1 cellular context compared by ENCODE assay signal in genomic region chr9:19495186-19496028, GRCh38.
TF ChIP-seq lines count a peak whose summit lies in the region.

No MANE protein-coding gene starts in this region.

TF ChIP-seq in GM23338, 12 proteins besides CTCF, POLR2A, EP300 and RAD21 (continued from another document):
- TF ChIP-seq REST (IDR thresholded peaks at IDR 0.05; ENCODE audit: unreplicated experiment) (no peak), POLR2AphosphoS5 (IDR thresholded peaks at IDR 0.05; ENCODE audit: low read depth) (no peak)
